ENCODE assay signal across 12 cellular contexts in genomic region chr1:59116920-59117542, GRCh38.
DNase-seq lines count a peak whose midpoint lies in the region; ATAC-seq and TF ChIP-seq lines count a peak whose summit lies in the region.
"Had no signal": no experiment of that assay in that cellular context is flagged by ENCODE, and none has a peak within 500 bp of the region (broad histone marks: within the 10 kb centered on the region; RNA-seq: fewer than 3 reads in every experiment).

No MANE protein-coding gene starts in this region.

- H3K27ac ChIP-seq in GM23248: peak overlapping the region; percentile 37
- H3K27ac ChIP-seq: psoas muscle had no signal

- H3K4me3 Mint-ChIP-seq in osteocyte (ENCODE audit: unreplicated experiment): no peak overlapping the region
- H3K4me3 Mint-ChIP-seq: dendritic cell treated with granulocyte-macrophage colony-stimulating factor and Interleukin-4, amounts not matched to agents 40 ng/mL and 50 ng/mL, for 4 days; T-helper 1 cell treated with Interleukin-12 subunit alpha and Interleukin-12 subunit beta and Interleukin-4 antibody, amounts not matched to agents 30 μg/mL and 1 μg/mL, for 36 hours had no signal

- no peaks in the 10 kb centered on the region for H3K27me3 Mint-ChIP-seq in osteocyte (ENCODE audit: unreplicated experiment)

- H3K4me1 Mint-ChIP-seq in osteocyte (ENCODE audit: unreplicated experiment): peaks cover 28% of the 10 kb centered on the region

- H3K9ac ChIP-seq in GM23248 (no peak overlapping the region), NT2/D1 (ENCODE audit: insufficient read length, low read depth) (no peak overlapping the region)

- no peaks in the 10 kb centered on the region for H3K27me3 ChIP-seq in GM23248 (replicated peaks; ENCODE audit: insufficient read depth)
- H3K27me3 ChIP-seq in NT2/D1 (ENCODE audit: insufficient read depth, insufficient read length): no peaks in the 10 kb centered on the region

- H3K4me3 ChIP-seq in GM23248: 0 out of 2 replicates have a peak overlapping the region, but pooled peaks have one; percentile 5
- H3K4me3 ChIP-seq in NT2/D1 (ENCODE audit: insufficient read length, low read depth): no peak overlapping the region
- no peak overlapping the region for H3K4me3 ChIP-seq in epithelial cell of esophagus (ENCODE audit: low read length)
- H3K4me3 ChIP-seq: psoas muscle had no signal

- H3K79me2 ChIP-seq in GM23248 (ENCODE audit: insufficient read depth): no peaks in the 10 kb centered on the region

- no peaks in the 10 kb centered on the region for H4K20me1 ChIP-seq in GM23248 (ENCODE audit: insufficient read depth)

- WGBS in GM23248 (ENCODE audit: low coverage in 1 of 2, low lambda C conversion rate in 2 of 2, missing lambda C conversion rate in 2 of 2), 2 experiments: 0 to 2% methylated on average over 4 of the region's 4 CpGs

- peaks cover 5% of the 10 kb centered on the region; the same call in 1 of the 2 replicates for H3F3A ChIP-seq in GM23248 (ENCODE audit: insufficient read depth)

- H3K9me2 ChIP-seq in GM23248 (ENCODE audit: insufficient read depth): no peaks in the 10 kb centered on the region

- peak overlapping the region; percentile 52 for H2AFZ ChIP-seq in GM23248

- peaks cover 20% of the 10 kb centered on the region for H3K4me1 ChIP-seq in GM23248 (ENCODE audit: insufficient read depth)
- H3K4me1 ChIP-seq in NT2/D1 (ENCODE audit: insufficient read depth, insufficient read length): no peaks in the 10 kb centered on the region

- H3K9me3 Mint-ChIP-seq in osteocyte (ENCODE audit: unreplicated experiment): peaks cover 3% of the 10 kb centered on the region
- H3K9me3 Mint-ChIP-seq: dendritic cell treated with granulocyte-macrophage colony-stimulating factor and Interleukin-4, amounts not matched to agents 40 ng/mL and 50 ng/mL, for 4 days; T-helper 1 cell treated with Interleukin-12 subunit alpha and Interleukin-12 subunit beta and Interleukin-4 antibody, amounts not matched to agents 30 μg/mL and 1 μg/mL, for 36 hours had no signal

- DNase-seq in GM23248 (peak; percentile 75), NT2/D1 (ENCODE audit: low read depth, low spot score) (peak; percentile 97), epithelial cell of esophagus (ENCODE audit: low read depth) (peak; percentile 58), osteocyte (ENCODE audit: extremely low spot score, unreplicated experiment) (no peak), mucosa of gallbladder (ENCODE audit: low spot score) (no peak), NCI-H2196 (lab: John Stamatoyannopoulos, UW; ENCODE audit: unreplicated experiment) (no peak)
- DNase-seq in effector CD8-positive, alpha-beta T cell (lab: John Stamatoyannopoulos, UW): no peak
- DNase-seq: NCI-H446 treated with DMSO at 0.1 percent for 48 hours had no signal

- peak overlapping the region; percentile 25 for H3K27ac Mint-ChIP-seq in osteocyte (ENCODE audit: unreplicated experiment)
- H3K27ac Mint-ChIP-seq: dendritic cell treated with granulocyte-macrophage colony-stimulating factor and Interleukin-4, amounts not matched to agents 40 ng/mL and 50 ng/mL, for 4 days; T-helper 1 cell treated with Interleukin-12 subunit alpha and Interleukin-12 subunit beta and Interleukin-4 antibody, amounts not matched to agents 30 μg/mL and 1 μg/mL, for 36 hours had no signal

- no peaks in the 10 kb centered on the region for H3K36me3 ChIP-seq in GM23248 (ENCODE audit: low read depth)
- no peaks in the 10 kb centered on the region for H3K36me3 ChIP-seq in NT2/D1 (ENCODE audit: insufficient read depth, insufficient read length, low read length)

- H3K9me3 ChIP-seq in GM23248 (ENCODE audit: low read depth): no peaks in the 10 kb centered on the region
- no peaks in the 10 kb centered on the region for H3K9me3 ChIP-seq in NT2/D1 (ENCODE audit: insufficient read depth, low read length)
- H3K9me3 ChIP-seq: psoas muscle had no signal

- TF ChIP-seq CTCF in epithelial cell of esophagus (IDR thresholded peaks at IDR 0.05; ENCODE audit: insufficient read depth, low read depth, low read length, missing control alignments) (no peak), osteocyte (IDR thresholded peaks at IDR 0.05) (no peak)

- peak overlapping the region; percentile 53 for H3K4me2 ChIP-seq in GM23248 (ENCODE audit: unreplicated experiment)

- ATAC-seq in HG02763 (IDR thresholded peaks at IDR 0.05; ENCODE audit: unreplicated experiment): no peak
- ATAC-seq: psoas muscle had no signal

- in situ Hi-C loops in GM23248 (cut with MboI): no loop called here

- no peaks in the 10 kb centered on the region for H3K36me3 Mint-ChIP-seq in osteocyte (ENCODE audit: unreplicated experiment)

Comparison
In these comparisons a context has a peak if more than half of its experiments do, and no peak if none do; other contexts are left out.
1. DNase-seq: peak in GM23248 (single experiment), NT2/D1 (single experiment) and epithelial cell of esophagus (single experiment); none in osteocyte (single experiment), mucosa of gallbladder (single experiment), NCI-H2196 (single experiment) and effector CD8-positive, alpha-beta T cell (single experiment).